Comparison of ENCODE assay signal across 16 cellular contexts in genomic region chr15:40449275-40449674, GRCh38. TPM values are rescaled to one million over a fixed set of nuclear protein-coding genes. Genes with fewer than 3 reads are reported as not detected.
A peak's percentile ranks its signal among the peaks of the same experiment; 100 is the strongest.
DNase-seq lines count a peak whose midpoint lies in the region; ATAC-seq, FAIRE-seq and TF ChIP-seq lines count a peak whose summit lies in the region.
"Had no signal": no experiment of that assay in that cellular context is flagged by ENCODE, and none has a peak within 500 bp of the region (broad histone marks: within the 10 kb centered on the region; RNA-seq: fewer than 3 reads in every experiment).

No MANE protein-coding gene starts in this region.

- no peak overlapping the region for H3K27ac ChIP-seq in CD8-positive, alpha-beta T cell (ENCODE audit: low read depth, low read length)
- no peak overlapping the region for H3K27ac ChIP-seq in mesenchymal stem cell (ENCODE audit: low read length, poor library complexity, severe bottlenecking)
- no peak overlapping the region for H3K27ac ChIP-seq in Karpas-422 (ENCODE audit: low read length)
- H3K27ac ChIP-seq: BLaER1 treated with 17β-estradiol and CSF1 and Interleukin-3, amounts not matched to agents 10 nM and 100 nM; testis had no signal

- intact Hi-C loops in CD8-positive, alpha-beta T cell (cut with DNase I, micrococcal nuclease): no loop called here
- intact Hi-C loops in activated naive CD4-positive, alpha-beta T cell treated with anti-CD3 and anti-CD28 coated beads for 36 hours (cut with micrococcal nuclease): no loop called here

- peak overlapping the region; percentile 47 for H3K27ac Mint-ChIP-seq in CD8-positive, alpha-beta T cell
- no peak overlapping the region for H3K27ac Mint-ChIP-seq in activated naive CD4-positive, alpha-beta T cell treated with anti-CD3 and anti-CD28 coated beads for 36 hours

- H3K9me2 ChIP-seq in Karpas-422 (replicated peaks; ENCODE audit: insufficient read depth, low read length): no peaks in the 10 kb centered on the region

- H3K36me3 ChIP-seq in CD8-positive, alpha-beta T cell (ENCODE audit: insufficient read depth, low read length): no peaks in the 10 kb centered on the region
- no peaks in the 10 kb centered on the region for H3K36me3 ChIP-seq in bronchial epithelial cell (ENCODE audit: control insufficient read depth, insufficient read depth, low read length)
- no peaks in the 10 kb centered on the region for H3K36me3 ChIP-seq in mesenchymal stem cell (ENCODE audit: control insufficient read depth in 1 of 2, insufficient read depth in 2 of 2, low read depth in 1 of 2, low read length in 2 of 2)
- no peaks in the 10 kb centered on the region for H3K36me3 ChIP-seq in Karpas-422 (ENCODE audit: insufficient read depth, low read length)

- H3K4me3 ChIP-seq in CD8-positive, alpha-beta T cell (ENCODE audit: low read depth, low read length): no peak overlapping the region
- H3K4me3 ChIP-seq in bronchial epithelial cell (ENCODE audit: low read depth, low read length) (no peak overlapping the region), mesenchymal stem cell (ENCODE audit: insufficient read depth in 1 of 2, low read depth in 1 of 2, low read length in 2 of 2) (no peak overlapping the region), Karpas-422 (ENCODE audit: low read length) (no peak overlapping the region)
- H3K4me3 ChIP-seq: BLaER1 treated with 17β-estradiol and CSF1 and Interleukin-3, amounts not matched to agents 10 nM and 100 nM; testis had no signal

- H2AK5ac ChIP-seq in mesenchymal stem cell (ENCODE audit: low read length, severe bottlenecking): no peak overlapping the region

- H4K8ac ChIP-seq in mesenchymal stem cell (ENCODE audit: low read length): no peak overlapping the region

- H3K9ac ChIP-seq in mesenchymal stem cell (ENCODE audit: low read length): no peak overlapping the region
- H3K9ac ChIP-seq in Karpas-422 (ENCODE audit: low read length): no peak overlapping the region
- H3K9ac ChIP-seq: BLaER1 treated with 17β-estradiol and CSF1 and Interleukin-3, amounts not matched to agents 10 nM and 100 nM had no signal

- H2BK5ac ChIP-seq in mesenchymal stem cell (ENCODE audit: low read depth, low read length, poor library complexity, severe bottlenecking): no peak overlapping the region

- no peak overlapping the region for H3K4me3 Mint-ChIP-seq in CD8-positive, alpha-beta T cell
- no peak overlapping the region for H3K4me3 Mint-ChIP-seq in activated naive CD4-positive, alpha-beta T cell treated with anti-CD3 and anti-CD28 coated beads for 36 hours

- peaks cover 39% of the 10 kb centered on the region for H3K79me1 ChIP-seq in mesenchymal stem cell (replicated peaks; ENCODE audit: low read length, poor library complexity, severe bottlenecking)

- H3K36me3 Mint-ChIP-seq in CD8-positive, alpha-beta T cell: peaks cover 5% of the 10 kb centered on the region
- H3K36me3 Mint-ChIP-seq in activated naive CD4-positive, alpha-beta T cell treated with anti-CD3 and anti-CD28 coated beads for 36 hours (ENCODE audit: low read depth): no peaks in the 10 kb centered on the region

- FAIRE-seq in bronchial epithelial cell (lab: Jason Lieb, UNC): no peak
- FAIRE-seq: GM12892 had no signal

- H3K9me3 ChIP-seq in CD8-positive, alpha-beta T cell (ENCODE audit: low read length): no peaks in the 10 kb centered on the region
- no peaks in the 10 kb centered on the region for H3K9me3 ChIP-seq in mesenchymal stem cell (ENCODE audit: control insufficient read depth, low read length)
- H3K9me3 ChIP-seq in Karpas-422 (ENCODE audit: low read length): no peaks in the 10 kb centered on the region
- H3K9me3 ChIP-seq: BLaER1 treated with 17β-estradiol and CSF1 and Interleukin-3, amounts not matched to agents 10 nM and 100 nM; testis had no signal

- peaks cover 91% of the 10 kb centered on the region for H3K79me2 ChIP-seq in Karpas-422 (ENCODE audit: low read length)

- TF ChIP-seq CTCF in CD8-positive, alpha-beta T cell (IDR thresholded peaks at IDR 0.05): no peak
- no peak for TF ChIP-seq CTCF in bronchial epithelial cell (IDR thresholded peaks at IDR 0.05; ENCODE audit: insufficient read depth, low read length, severe bottlenecking)

- CTCF ChIA-PET in CD8-positive, alpha-beta T cell (lab: Charles Lee): interaction anchor here (2.7 kb wide), 1 partner anchor 9 kb away, joined by 9 read pairs; the partner anchor contains the start of gene BAHD1
- CTCF ChIA-PET in activated naive CD4-positive, alpha-beta T cell treated with anti-CD3 and anti-CD28 coated beads for 36 hours (lab: Charles Lee): interaction anchor here (0.6 to 1.2 kb wide), 2 partner anchors 9 to 54 kb away, joined by 4 to 8 read pairs; partner anchors contain the start of gene BAHD1

- no peak for ATAC-seq in CD8-positive, alpha-beta T cell
- ATAC-seq: left colon had no signal

- H3K4me2 ChIP-seq in mesenchymal stem cell (ENCODE audit: low read length, poor library complexity, severe bottlenecking): no peak overlapping the region
- no peak overlapping the region for H3K4me2 ChIP-seq in Karpas-422 (ENCODE audit: low read depth, low read length, poor library complexity, severe bottlenecking)

- no peak overlapping the region for H4K91ac ChIP-seq in mesenchymal stem cell (ENCODE audit: low read length)

- no peak overlapping the region for H3K23ac ChIP-seq in mesenchymal stem cell (ENCODE audit: low read length in 2 of 2)

- H3K4ac ChIP-seq in mesenchymal stem cell (ENCODE audit: low read depth in 1 of 2, low read length in 2 of 2): no peak overlapping the region

- H3K14ac ChIP-seq in mesenchymal stem cell (ENCODE audit: low read length in 2 of 2): no peak overlapping the region

- no peaks in the 10 kb centered on the region for H3K9me3 Mint-ChIP-seq in CD8-positive, alpha-beta T cell
- no peaks in the 10 kb centered on the region for H3K9me3 Mint-ChIP-seq in activated naive CD4-positive, alpha-beta T cell treated with anti-CD3 and anti-CD28 coated beads for 36 hours

- H4K20me1 ChIP-seq in Karpas-422 (ENCODE audit: insufficient read depth, low read depth, low read length): peaks cover 46% of the 10 kb centered on the region

- no peak overlapping the region for H2BK15ac ChIP-seq in mesenchymal stem cell (ENCODE audit: low read depth, poor library complexity, severe bottlenecking)

- no peak overlapping the region for H3K18ac ChIP-seq in mesenchymal stem cell (ENCODE audit: low read depth in 1 of 2, low read length in 2 of 2)

- H3K4me1 ChIP-seq in CD8-positive, alpha-beta T cell (ENCODE audit: insufficient read depth, low read length): peaks cover 57% of the 10 kb centered on the region
- H3K4me1 ChIP-seq in mesenchymal stem cell (ENCODE audit: control insufficient read depth, insufficient read depth, low read depth, low read length) (peaks cover 21% of the 10 kb centered on the region), Karpas-422 (ENCODE audit: low read length) (peaks cover 29% of the 10 kb centered on the region)

- no peaks in the 10 kb centered on the region for H3K27me3 ChIP-seq in CD8-positive, alpha-beta T cell (ENCODE audit: insufficient read depth, low read length)
- H3K27me3 ChIP-seq in bronchial epithelial cell (ENCODE audit: control insufficient read depth, insufficient read depth, low read length) (no peaks in the 10 kb centered on the region), mesenchymal stem cell (ENCODE audit: control insufficient read depth in 1 of 2, insufficient read depth in 1 of 2, low read length in 2 of 2) (no peaks in the 10 kb centered on the region), Karpas-422 (ENCODE audit: low read length) (no peaks in the 10 kb centered on the region)
- H3K27me3 ChIP-seq: BLaER1 treated with 17β-estradiol and CSF1 and Interleukin-3, amounts not matched to agents 10 nM and 100 nM; testis had no signal

- H3K4me1 Mint-ChIP-seq in CD8-positive, alpha-beta T cell (ENCODE audit: low read depth): peaks cover 81% of the 10 kb centered on the region
- peaks cover 72% of the 10 kb centered on the region for H3K4me1 Mint-ChIP-seq in activated naive CD4-positive, alpha-beta T cell treated with anti-CD3 and anti-CD28 coated beads for 36 hours (ENCODE audit: low read depth)

- POLR2A ChIA-PET in CD8-positive, alpha-beta T cell (lab: Charles Lee): interaction anchor here (0.6 kb wide), 1 partner anchor 8 kb away, joined by 3 read pairs; no protein-coding TSS in a partner anchor

- H2AFZ ChIP-seq in mesenchymal stem cell (ENCODE audit: low read depth, low read length): no peak overlapping the region
- no peak overlapping the region for H2AFZ ChIP-seq in Karpas-422 (ENCODE audit: low read length)

- no peak overlapping the region for H2BK12ac ChIP-seq in mesenchymal stem cell (ENCODE audit: low read length in 2 of 2)

- no peak overlapping the region for H2BK120ac ChIP-seq in mesenchymal stem cell (ENCODE audit: low read depth, low read length)

- no peak for DNase-seq in CD8-positive, alpha-beta T cell
- DNase-seq in HT1080 (ENCODE audit: low read depth) (peak; percentile 75), bronchial epithelial cell (ENCODE audit: low read depth) (peak; percentile 32), mesenchymal stem cell (peak; percentile 38), NCI-H1092 (lab: John Stamatoyannopoulos, UW) (no peak), NCI-H526 (lab: John Stamatoyannopoulos, UW) (no peak), Karpas-422 (no peak)
- no peak for DNase-seq in activated naive CD4-positive, alpha-beta T cell treated with anti-CD3 and anti-CD28 coated beads for 36 hours
- DNase-seq: activated naive CD4-positive, alpha-beta T cell treated with anti-CD3 and anti-CD28 coated beads, Interleukin-2, amount 50 U/mL, for 16 hours; caudate nucleus; DMS79 treated with DMSO at 0.1 percent for 48 hours; left colon; SW 1271; testis had no signal

- no peaks in the 10 kb centered on the region for H3K27me3 Mint-ChIP-seq in CD8-positive, alpha-beta T cell (ENCODE audit: low read depth)
- no peaks in the 10 kb centered on the region for H3K27me3 Mint-ChIP-seq in activated naive CD4-positive, alpha-beta T cell treated with anti-CD3 and anti-CD28 coated beads for 36 hours (ENCODE audit: low read depth)

RNA-seq across cellular contexts. Expression of gene BAHD1, which starts 8.5 kb away (rescaled TPM):
- 10 to 100 TPM; 22.2 to 23.7 TPM for total RNA-seq in CD8-positive, alpha-beta T cell
- 17.5 and 18.0 TPM in 2 replicates for total RNA-seq in HT1080 (2014; rRNA removed; shearing (Covaris generic))
- 13.5 and 13.9 TPM in 2 replicates for polyA plus RNA-seq in HT1080 (2015; cell fraction: cytosol; rRNA removed)
- 23.7 and 28.3 TPM in 2 replicates for polyA plus RNA-seq in HT1080 (2015; cell fraction: nucleus; rRNA removed)
- total RNA-seq in bronchial epithelial cell: 4.2 and 6.3 TPM in 2 replicates
- polyA plus RNA-seq in mesenchymal stem cell (2013, experiment 1 of 2): 14.7 TPM
- polyA plus RNA-seq in mesenchymal stem cell (2013, experiment 2 of 2): 14.4 TPM
- 10.3 and 15.4 TPM in 2 replicates for total RNA-seq in Karpas-422 (2014; rRNA removed; shearing (Covaris generic); ENCODE audit: low replicate concordance)
- total RNA-seq in activated naive CD4-positive, alpha-beta T cell treated with anti-CD3 and anti-CD28 coated beads for 36 hours: 10 to 100 TPM in 1 of 2 experiments, 1 to 10 TPM in 1; 9.9 to 11.7 TPM

RNA-seq across cellular contexts. Expression of gene CHST14, which starts 21.5 kb away (rescaled TPM):
- 1 to 10 TPM; 3.7 to 4.1 TPM for total RNA-seq in CD8-positive, alpha-beta T cell
- 19.1 and 30.5 TPM in 2 replicates for total RNA-seq in HT1080 (2014; rRNA removed; shearing (Covaris generic))
- polyA plus RNA-seq in HT1080 (2015; cell fraction: cytosol; rRNA removed): 35.4 and 36.1 TPM in 2 replicates
- polyA plus RNA-seq in HT1080 (2015; cell fraction: nucleus; rRNA removed): 31.6 and 35.0 TPM in 2 replicates
- total RNA-seq in bronchial epithelial cell: 1.0 and 1.1 TPM in 2 replicates
- 19.9 TPM for polyA plus RNA-seq in mesenchymal stem cell (2013, experiment 1 of 2)
- polyA plus RNA-seq in mesenchymal stem cell (2013, experiment 2 of 2): 20.4 TPM
- total RNA-seq in Karpas-422 (2014; rRNA removed; shearing (Covaris generic); ENCODE audit: low replicate concordance): 8.4 and 11.6 TPM in 2 replicates
- 1 to 10 TPM; 4.4 to 4.6 TPM for total RNA-seq in activated naive CD4-positive, alpha-beta T cell treated with anti-CD3 and anti-CD28 coated beads for 36 hours

RNA-seq across cellular contexts. Expression of gene IVD, which starts 43.7 kb away (rescaled TPM):
- 10 to 100 TPM; 46.6 to 54.9 TPM for total RNA-seq in CD8-positive, alpha-beta T cell
- 15.3 and 18.5 TPM in 2 replicates for total RNA-seq in HT1080 (2014; rRNA removed; shearing (Covaris generic))
- polyA plus RNA-seq in HT1080 (2015; cell fraction: cytosol; rRNA removed): 29.0 and 30.0 TPM in 2 replicates
- polyA plus RNA-seq in HT1080 (2015; cell fraction: nucleus; rRNA removed): 67.2 and 80.6 TPM in 2 replicates
- 12.4 and 19.6 TPM in 2 replicates for total RNA-seq in bronchial epithelial cell
- polyA plus RNA-seq in mesenchymal stem cell (2013, experiment 1 of 2): 22.1 TPM
- 22.4 TPM for polyA plus RNA-seq in mesenchymal stem cell (2013, experiment 2 of 2)
- 38.1 and 56.4 TPM in 2 replicates for total RNA-seq in Karpas-422 (2014; rRNA removed; shearing (Covaris generic); ENCODE audit: low replicate concordance)
- 10 to 100 TPM; 33.1 to 34.1 TPM for total RNA-seq in activated naive CD4-positive, alpha-beta T cell treated with anti-CD3 and anti-CD28 coated beads for 36 hours

Comparison
In these comparisons a context has a peak if more than half of its experiments do, and no peak if none do; other contexts are left out.
1. DNase-seq: peak in HT1080 (single experiment), bronchial epithelial cell (single experiment) and mesenchymal stem cell (single experiment); none in CD8-positive, alpha-beta T cell (0 of 7), NCI-H1092 (single experiment), NCI-H526 (0 of 2), Karpas-422 (single experiment) and activated naive CD4-positive, alpha-beta T cell treated with anti-CD3 and anti-CD28 coated beads for 36 hours (single experiment).